In genomic region chr20:16317445-16318362, GRCh38 we compare ENCODE assay signal across 16 cellular contexts.
A peak's percentile ranks its signal among the peaks of the same experiment; 100 is the strongest.
DNase-seq lines count a peak whose midpoint lies in the region; ATAC-seq, FAIRE-seq and TF ChIP-seq lines count a peak whose summit lies in the region.
"Had no signal": no experiment of that assay in that cellular context is flagged by ENCODE, and none has a peak within 500 bp of the region (broad histone marks: within the 10 kb centered on the region; RNA-seq: fewer than 3 reads in every experiment).

No MANE protein-coding gene starts in this region.

- no peaks in the 10 kb centered on the region for H3K36me3 ChIP-seq in MG63
- H3K36me3 ChIP-seq in aorta (ENCODE audit: control insufficient read depth in 1 of 2, insufficient read depth in 2 of 2, low read length in 1 of 2): peaks cover 0 to 3% of the 10 kb centered on the region in 2 donors
- H3K36me3 ChIP-seq: prostate gland had no signal

- DNase-seq in GM12891 (ENCODE audit: insufficient read length, low spot score) (no peak), activated gamma-delta T cell treated with Interleukin-2 at 50 U/mL for 16 hours (no peak), MG63 (no peak), aorta (no peak)
- DNase-seq: activated CD4-positive, alpha-beta memory T cell treated with anti-CD3 and anti-CD28 coated beads, Interleukin-2, amount 10 ng/mL, durations not matched to agents 7 days and 5 days; activated T-cell treated with anti-CD3 and anti-CD28 coated beads, Interleukin-2, amount 50 U/mL, for 72 hours; NCI-H187 treated with DMSO at 0.1 percent for 48 hours; NCI-H510A; SK-N-SH; stimulated activated CD4-positive, alpha-beta T cell treated with anti-CD3 and anti-CD28 coated beads, Interleukin-12 subunit alpha, Interleukin-12 subunit beta, amount 100 ng/mL, for 4 hours had no signal

- TF ChIP-seq POLR2A in GM12891 (IDR thresholded peaks at IDR 0.05; ENCODE audit: low read depth, low read length): no peak

- H3K4me3 Mint-ChIP-seq in dendritic cell treated with granulocyte-macrophage colony-stimulating factor and Interleukin-4, amounts not matched to agents 40 ng/mL and 50 ng/mL, for 4 days: peak overlapping the region; percentile 57
- H3K4me3 Mint-ChIP-seq: activated CD4-positive, alpha-beta memory T cell treated with anti-CD3 and anti-CD28 coated beads, Interleukin-2, amount 10 ng/mL, durations not matched to agents 7 days and 5 days; activated T-cell treated with anti-CD3 and anti-CD28 coated beads, Interleukin-2, amount 50 U/mL, for 72 hours; natural killer cell treated with Interleukin-12 subunit alpha and Interleukin-12 subunit beta and Interleukin-15 and Interleukin-18, amount 100 ng/mL, for 72 hours had no signal

- H3K36me3 Mint-ChIP-seq in dendritic cell treated with granulocyte-macrophage colony-stimulating factor and Interleukin-4, amounts not matched to agents 40 ng/mL and 50 ng/mL, for 4 days (ENCODE audit: low read depth): peaks cover 30% of the 10 kb centered on the region

- H3K27ac ChIP-seq in aorta (ENCODE audit: low read depth in 1 of 2, low read length in 2 of 2): no peak overlapping the region
- H3K27ac ChIP-seq: prostate gland had no signal

- H3K9me3 ChIP-seq in MG63: no peaks in the 10 kb centered on the region
- H3K9me3 ChIP-seq in aorta (ENCODE audit: control insufficient read depth, low read length): no peaks in the 10 kb centered on the region
- H3K9me3 ChIP-seq: prostate gland, SK-N-SH had no signal

- ATAC-seq in GM19351 (IDR thresholded peaks at IDR 0.05; ENCODE audit: unreplicated experiment) (peak; percentile 59), HG03432 (IDR thresholded peaks at IDR 0.05; ENCODE audit: unreplicated experiment) (peak; percentile 41), aorta (ENCODE audit: low FRiP score) (no peak)
- ATAC-seq: activated T-cell treated with anti-CD3 and anti-CD28 coated beads, Interleukin-2, amount 50 U/mL, for 72 hours; natural killer cell treated with Interleukin-12 subunit alpha and Interleukin-12 subunit beta and Interleukin-15 and Interleukin-18, amount 100 ng/mL, for 72 hours had no signal

- H3K27me3 Mint-ChIP-seq in dendritic cell treated with granulocyte-macrophage colony-stimulating factor and Interleukin-4, amounts not matched to agents 40 ng/mL and 50 ng/mL, for 4 days: no peaks in the 10 kb centered on the region
- H3K27me3 Mint-ChIP-seq: activated CD4-positive, alpha-beta memory T cell treated with anti-CD3 and anti-CD28 coated beads, Interleukin-2, amount 10 ng/mL, durations not matched to agents 7 days and 5 days; natural killer cell treated with Interleukin-12 subunit alpha and Interleukin-12 subunit beta and Interleukin-15 and Interleukin-18, amount 100 ng/mL, for 72 hours had no signal

- intact Hi-C loops in dendritic cell treated with granulocyte-macrophage colony-stimulating factor and Interleukin-4, amounts not matched to agents 40 ng/mL and 50 ng/mL, for 4 days (cut with micrococcal nuclease): no loop called here
- intact Hi-C loops in aorta (cut with DNase I): no loop called here

- no peaks in the 10 kb centered on the region for H3K9me3 Mint-ChIP-seq in dendritic cell treated with granulocyte-macrophage colony-stimulating factor and Interleukin-4, amounts not matched to agents 40 ng/mL and 50 ng/mL, for 4 days
- H3K9me3 Mint-ChIP-seq: natural killer cell treated with Interleukin-12 subunit alpha and Interleukin-12 subunit beta and Interleukin-15 and Interleukin-18, amount 100 ng/mL, for 72 hours had no signal

- FAIRE-seq in GM12891 (lab: Jason Lieb, UNC): no peak
- FAIRE-seq: TTC549 had no signal

- peak overlapping the region; percentile 58 for H3K27ac Mint-ChIP-seq in dendritic cell treated with granulocyte-macrophage colony-stimulating factor and Interleukin-4, amounts not matched to agents 40 ng/mL and 50 ng/mL, for 4 days
- H3K27ac Mint-ChIP-seq: activated CD4-positive, alpha-beta memory T cell treated with anti-CD3 and anti-CD28 coated beads, Interleukin-2, amount 10 ng/mL, durations not matched to agents 7 days and 5 days; activated T-cell treated with anti-CD3 and anti-CD28 coated beads, Interleukin-2, amount 50 U/mL, for 72 hours; natural killer cell treated with Interleukin-12 subunit alpha and Interleukin-12 subunit beta and Interleukin-15 and Interleukin-18, amount 100 ng/mL, for 72 hours had no signal

- H3K27me3 ChIP-seq in MG63 (no peaks in the 10 kb centered on the region), aorta (ENCODE audit: control insufficient read depth in 1 of 2, insufficient read depth in 2 of 2, low read length in 1 of 2) (no peaks in the 10 kb centered on the region)

- H3K4me1 Mint-ChIP-seq in dendritic cell treated with granulocyte-macrophage colony-stimulating factor and Interleukin-4, amounts not matched to agents 40 ng/mL and 50 ng/mL, for 4 days (ENCODE audit: low read depth): peaks cover 18% of the 10 kb centered on the region
- H3K4me1 Mint-ChIP-seq: activated CD4-positive, alpha-beta memory T cell treated with anti-CD3 and anti-CD28 coated beads, Interleukin-2, amount 10 ng/mL, durations not matched to agents 7 days and 5 days had no signal

- WGBS in aorta, 2 donors: 97 to 98% methylated on average over 14 of the region's 14 CpGs

- H3K4me3 ChIP-seq in MG63 (no peak overlapping the region), aorta (ENCODE audit: low read length in 2 of 2) (no peak overlapping the region)
- H3K4me3 ChIP-seq: prostate gland had no signal

- H3K4me1 ChIP-seq in aorta (ENCODE audit: control insufficient read depth in 1 of 2, insufficient read depth in 2 of 2, low read length in 2 of 2): no peaks in the 10 kb centered on the region
- H3K4me1 ChIP-seq: prostate gland had no signal

TF ChIP-seq in GM12891, 5 proteins besides CTCF, POLR2A, EP300 and RAD21:
- no peak for TF ChIP-seq POLR2AphosphoS5 (IDR thresholded peaks at IDR 0.05; ENCODE audit: low read depth, low read length)
- peak; percentile 21; the same call in 1 of the 2 replicates for TF ChIP-seq SPI1 (IDR thresholded peaks at IDR 0.05; ENCODE audit: low read depth, low read length)
